ENCODE assay signal across 14 cellular contexts in the genomic region with DNA sequence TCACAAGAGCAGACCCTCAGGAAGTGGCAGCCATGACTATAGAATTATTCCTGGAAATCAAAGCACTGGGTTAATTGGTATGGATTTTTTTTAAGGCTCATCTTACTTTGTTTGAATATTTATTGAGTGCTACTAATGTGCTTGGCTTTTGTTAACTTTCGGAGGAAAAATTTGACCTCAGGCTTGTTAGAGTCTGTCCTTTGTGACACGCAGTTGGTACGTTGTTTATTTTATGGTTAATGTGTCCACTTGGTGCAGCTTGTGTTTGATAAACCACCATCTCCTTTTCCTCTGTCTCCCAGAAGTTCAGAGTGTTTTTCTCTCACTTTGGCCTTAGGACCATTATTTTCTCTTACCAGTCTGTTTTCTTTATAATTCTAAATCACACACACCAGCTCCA.
DNase-seq lines count a peak whose midpoint lies in the region; ATAC-seq and TF ChIP-seq lines count a peak whose summit lies in the region.
"Had no signal": no experiment of that assay in that cellular context is flagged by ENCODE, and none has a peak within 500 bp of the region (broad histone marks: within the 10 kb centered on the region; RNA-seq: fewer than 3 reads in every experiment).

No MANE protein-coding gene starts in this region.

- H3K4me2 ChIP-seq in hepatocyte, result peak overlapping the region; percentile 31

- H3K27ac ChIP-seq in hepatocyte (no peak overlapping the region), lower lobe of right lung (no peak overlapping the region), Peyer's patch (no peak overlapping the region)
- H3K27ac ChIP-seq: C4-2B had no signal

- H3K36me3 Mint-ChIP-seq in type B pancreatic cell, result no peaks in the 10 kb centered on the region
- H3K36me3 Mint-ChIP-seq: CD8-positive, alpha-beta T cell had no signal

- H3K27ac Mint-ChIP-seq in type B pancreatic cell, result peak overlapping the region; percentile 41
- H3K27ac Mint-ChIP-seq: CD8-positive, alpha-beta T cell had no signal

- no peak overlapping the region for H3K4me3 Mint-ChIP-seq in type B pancreatic cell
- H3K4me3 Mint-ChIP-seq: CD8-positive, alpha-beta T cell had no signal

- H3K4me1 Mint-ChIP-seq in type B pancreatic cell (ENCODE audit: unreplicated experiment), result peaks cover 15% of the 10 kb centered on the region

- in situ Hi-C loops in Caki2 (cut with HindIII; ENCODE audit: low pct_unique_long_range_greater_than_20kb, low sequenced_read_pairs), result no loop called here

- H2AFZ ChIP-seq in hepatocyte, result no peak overlapping the region

- peaks cover 3% of the 10 kb centered on the region for H3K9me3 Mint-ChIP-seq in type B pancreatic cell
- H3K9me3 Mint-ChIP-seq: CD8-positive, alpha-beta T cell had no signal

- H3K9me2 ChIP-seq in hepatocyte (replicated peaks; ENCODE audit: insufficient read depth), result no peaks in the 10 kb centered on the region

- TF ChIP-seq CTCF in hepatocyte (IDR thresholded peaks at IDR 0.05; ENCODE audit: poor library complexity) (no peak), type B pancreatic cell (conservative IDR thresholded peaks at IDR 0.05) (no peak), lower lobe of right lung (IDR thresholded peaks at IDR 0.05) (no peak), Peyer's patch (IDR thresholded peaks at IDR 0.05) (no peak)

- H3K4me3 ChIP-seq in hepatocyte (no peak overlapping the region), lower lobe of right lung (no peak overlapping the region), Peyer's patch (no peak overlapping the region)
- H3K4me3 ChIP-seq: HAP-1 had no signal

- H3K27me3 Mint-ChIP-seq in type B pancreatic cell, result no peaks in the 10 kb centered on the region

- TF ChIP-seq POLR2A in Peyer's patch (IDR thresholded peaks at IDR 0.05), result no peak

- WGBS in hepatocyte (ENCODE audit: low lambda C conversion rate, missing lambda C conversion rate), result 24% methylated on average over 3 of the region's 3 CpGs

- intact Hi-C loops in lower lobe of right lung (cut with DNase I), result no loop called here

- no peaks in the 10 kb centered on the region for H4K20me1 ChIP-seq in hepatocyte (ENCODE audit: insufficient read depth, poor library complexity, severe bottlenecking)

- H3K79me2 ChIP-seq in hepatocyte, result no peaks in the 10 kb centered on the region

- ATAC-seq in lower lobe of right lung, result no peak
- ATAC-seq: CD8-positive, alpha-beta T cell had no signal

- H3K9me3 ChIP-seq in hepatocyte (ENCODE audit: low read depth), result no peaks in the 10 kb centered on the region
- no peaks in the 10 kb centered on the region for H3K9me3 ChIP-seq in lower lobe of right lung
- no peaks in the 10 kb centered on the region for H3K9me3 ChIP-seq in Peyer's patch
- H3K9me3 ChIP-seq: BE2C, HAP-1 had no signal

- DNase-seq in Caki2 (ENCODE audit: low read depth) (peak; percentile 35), NCI-H69 (lab: John Stamatoyannopoulos, UW) (peak; percentile 73), hepatocyte (ENCODE audit: low spot score) (no peak), type B pancreatic cell (ENCODE audit: extremely low spot score, unreplicated experiment) (no peak), SIG-M5 (lab: John Stamatoyannopoulos, UW) (no peak), lower lobe of right lung (no peak), Peyer's patch (no peak)
- DNase-seq: BE2C; CD8-positive, alpha-beta T cell; COR-L47; DND-41; GF-D8 had no signal

- H3K36me3 ChIP-seq in hepatocyte (replicated peaks; ENCODE audit: insufficient read depth, low read depth) (no peaks in the 10 kb centered on the region), lower lobe of right lung (no peaks in the 10 kb centered on the region), Peyer's patch (no peaks in the 10 kb centered on the region)
- H3K36me3 ChIP-seq: BE2C, HAP-1 had no signal

- H3K27me3 ChIP-seq in hepatocyte, result no peaks in the 10 kb centered on the region
- no peaks in the 10 kb centered on the region for H3K27me3 ChIP-seq in lower lobe of right lung (ENCODE audit: low read depth)
- no peaks in the 10 kb centered on the region for H3K27me3 ChIP-seq in Peyer's patch
- H3K27me3 ChIP-seq: BE2C had no signal

- peaks cover 10% of the 10 kb centered on the region for H3K4me1 ChIP-seq in hepatocyte (ENCODE audit: insufficient read depth)
- H3K4me1 ChIP-seq in lower lobe of right lung, result no peaks in the 10 kb centered on the region
- no peaks in the 10 kb centered on the region for H3K4me1 ChIP-seq in Peyer's patch
- H3K4me1 ChIP-seq: BE2C, HAP-1 had no signal

Comparison
In these comparisons a context has a peak if more than half of its experiments do, and no peak if none do; other contexts are left out.
1. DNase-seq: peak in Caki2 (single experiment) and NCI-H69 (single experiment); none in hepatocyte (single experiment), type B pancreatic cell (single experiment), SIG-M5 (single experiment), lower lobe of right lung (single experiment) and Peyer's patch (0 of 3).